30 cellular contexts compared by ENCODE assay signal in the genomic region with DNA sequence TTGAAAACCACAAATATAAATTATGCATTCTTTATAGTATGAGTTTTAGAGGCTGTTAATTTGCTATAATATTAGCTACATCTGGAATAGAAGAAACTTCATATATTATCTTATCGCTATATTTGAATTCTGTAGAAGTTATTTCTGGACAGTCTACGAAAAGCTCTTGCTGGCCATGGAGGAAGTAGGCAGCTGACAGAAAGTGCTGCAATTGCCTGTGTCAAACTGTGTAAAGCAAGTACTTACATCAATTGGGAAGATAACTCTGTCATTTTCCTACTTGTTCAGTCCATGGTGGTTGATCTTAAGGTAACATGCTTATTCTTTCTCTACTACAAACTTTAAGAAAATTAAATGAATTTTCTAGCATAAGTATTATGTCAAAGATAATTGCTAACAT.
"Had no signal": no experiment of that assay in that cellular context is flagged by ENCODE, and none has a peak within 500 bp of the region (broad histone marks: within the 10 kb centered on the region; RNA-seq: fewer than 3 reads in every experiment).

No MANE protein-coding gene starts in this region.

- DNase-seq: activated CD4-positive, alpha-beta T cell treated with anti-CD3 and anti-CD28 coated beads, Interleukin-2, amount 10 ng/mL, durations not matched to agents 24 days and 14 days; activated CD4-positive, alpha-beta T cell treated with anti-CD3 and anti-CD28 coated beads, Interleukin-2, amount 50 U/mL, for 4 hours; activated CD8-positive, alpha-beta T cell treated with anti-CD3 and anti-CD28 coated beads for 36 hours; activated effector memory CD4-positive, alpha-beta T cell treated with anti-CD3 and anti-CD28 coated beads, Interleukin-2, amount 50 U/mL, for 16 hours; activated naive CD4-positive, alpha-beta T cell treated with Interleukin-2 at 50 U/mL for 16 hours; activated naive CD8-positive, alpha-beta T cell treated with anti-CD3 and anti-CD28 coated beads, Interleukin-2, amount 10 ng/mL, durations not matched to agents 7 days and 5 days; activated T-cell treated with anti-CD3 and anti-CD28 coated beads, Interleukin-2, amount 50 U/mL, for 1 hour; activated T-cell treated with anti-CD3 and anti-CD28 coated beads, Interleukin-2, amount 50 U/mL, for 72 hours; body of pancreas; caudate nucleus; cerebellar nuclear complex; Kasumi-1; KBM-7; MG63; NCI-H1048; NCI-H1105 treated with DMSO at 0.1 percent for 48 hours; NCI-H1436; NCI-H1694; NCI-H1930; NCI-H2081 treated with DMSO at 0.1 percent for 48 hours; NCI-H226; NCI-H524 treated with DMSO at 0.1 percent for 48 hours; PC-9; SHP77 treated with DMSO at 0.1 percent for 48 hours; SW 1271; T-helper 1 cell; T-helper 2 cell; T-helper 9 cell had no signal

- ATAC-seq: activated CD8-positive, alpha-beta T cell treated with anti-CD3 and anti-CD28 coated beads for 36 hours; activated T-cell treated with anti-CD3 and anti-CD28 coated beads, Interleukin-2, amount 50 U/mL, for 72 hours; activated T-helper 17 cell treated with anti-CD3 and anti-CD28 coated beads, Interleukin-2, amount 50 U/mL, for 72 hours; body of pancreas had no signal

- H3K4me3 ChIP-seq: body of pancreas, breast epithelium, MG63, PC-9 had no signal

- H3K27me3 ChIP-seq: body of pancreas, breast epithelium, MG63 had no signal

- H3K4me1 ChIP-seq: body of pancreas, breast epithelium had no signal

- H3K36me3 ChIP-seq: breast epithelium had no signal

- H3K9me3 ChIP-seq: body of pancreas, breast epithelium, MG63 had no signal

- H2AFZ ChIP-seq: PC-9 had no signal

- H3K27ac ChIP-seq: body of pancreas, breast epithelium had no signal

- H3K4me2 ChIP-seq: PC-9 had no signal
